1 cellular context compared by ENCODE assay signal in the genomic region with DNA sequence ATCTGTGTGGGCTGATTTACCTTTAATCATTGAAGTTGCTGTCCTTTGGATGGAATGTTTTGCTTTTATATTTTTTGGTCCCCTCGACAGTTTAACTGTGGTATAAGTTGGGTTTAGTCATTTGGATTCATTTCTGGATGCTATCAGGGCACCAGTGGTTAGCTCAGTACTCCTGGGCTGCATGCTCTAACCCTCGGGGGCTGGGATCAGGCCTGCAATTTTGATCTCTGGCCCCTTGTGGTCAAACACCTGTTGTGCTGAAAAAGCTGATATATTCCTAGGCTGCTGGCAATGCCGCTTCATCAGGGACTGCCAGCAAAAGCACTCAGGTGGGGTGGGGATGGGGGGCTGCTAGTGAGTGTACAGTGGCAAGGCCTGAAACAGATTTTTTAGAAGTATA.
TF ChIP-seq lines count a peak whose summit lies in the region.

No MANE protein-coding gene starts in this region.

TF ChIP-seq in H1, 55 proteins besides CTCF, POLR2A, EP300 and RAD21 (continued from another document):
- no peak for TF ChIP-seq CBX8 (IDR thresholded peaks at IDR 0.05; ENCODE audit: borderline replicate concordance, low read depth, low read length)
- no peak for TF ChIP-seq TAF1 (IDR thresholded peaks at IDR 0.05; ENCODE audit: low read depth, low read length)
- TF ChIP-seq MAFK (IDR thresholded peaks at IDR 0.05; ENCODE audit: low read depth, low read length) = no peak
- TF ChIP-seq ASH2L (IDR thresholded peaks at IDR 0.05; ENCODE audit: low read length) = no peak
- TF ChIP-seq NANOG (IDR thresholded peaks at IDR 0.05; ENCODE audit: insufficient read depth, low read depth, low read length, poor library complexity, severe bottlenecking) = no peak
- TF ChIP-seq MAX (IDR thresholded peaks at IDR 0.05) = no peak
- no peak for TF ChIP-seq SP4 (IDR thresholded peaks at IDR 0.05; ENCODE audit: low read length)
- TF ChIP-seq RNF2 (IDR thresholded peaks at IDR 0.05; ENCODE audit: borderline replicate concordance, low read depth, low read length, missing control alignments, poor library complexity, severe bottlenecking) = no peak
- TF ChIP-seq KDM5A (IDR thresholded peaks at IDR 0.05; ENCODE audit: low read length) = no peak
- TF ChIP-seq HDAC6 (IDR thresholded peaks at IDR 0.05; ENCODE audit: low read depth, low read length) = no peak
- no peak for TF ChIP-seq TAF7 (optimal IDR thresholded peaks at IDR 0.05; ENCODE audit: borderline replicate concordance, low read depth, low read length)
- TF ChIP-seq POLR2AphosphoS5 (IDR thresholded peaks at IDR 0.05; ENCODE audit: low read depth, low read length) = no peak
- no peak for TF ChIP-seq TBP (IDR thresholded peaks at IDR 0.05; ENCODE audit: low read depth, low read length)
- TF ChIP-seq ZNF274 (IDR thresholded peaks at IDR 0.05; ENCODE audit: borderline replicate concordance, extremely low read depth, low read length) = no peak
TF ChIP-seq in H1: peak in this region for 0.
